In the genomic region with DNA sequence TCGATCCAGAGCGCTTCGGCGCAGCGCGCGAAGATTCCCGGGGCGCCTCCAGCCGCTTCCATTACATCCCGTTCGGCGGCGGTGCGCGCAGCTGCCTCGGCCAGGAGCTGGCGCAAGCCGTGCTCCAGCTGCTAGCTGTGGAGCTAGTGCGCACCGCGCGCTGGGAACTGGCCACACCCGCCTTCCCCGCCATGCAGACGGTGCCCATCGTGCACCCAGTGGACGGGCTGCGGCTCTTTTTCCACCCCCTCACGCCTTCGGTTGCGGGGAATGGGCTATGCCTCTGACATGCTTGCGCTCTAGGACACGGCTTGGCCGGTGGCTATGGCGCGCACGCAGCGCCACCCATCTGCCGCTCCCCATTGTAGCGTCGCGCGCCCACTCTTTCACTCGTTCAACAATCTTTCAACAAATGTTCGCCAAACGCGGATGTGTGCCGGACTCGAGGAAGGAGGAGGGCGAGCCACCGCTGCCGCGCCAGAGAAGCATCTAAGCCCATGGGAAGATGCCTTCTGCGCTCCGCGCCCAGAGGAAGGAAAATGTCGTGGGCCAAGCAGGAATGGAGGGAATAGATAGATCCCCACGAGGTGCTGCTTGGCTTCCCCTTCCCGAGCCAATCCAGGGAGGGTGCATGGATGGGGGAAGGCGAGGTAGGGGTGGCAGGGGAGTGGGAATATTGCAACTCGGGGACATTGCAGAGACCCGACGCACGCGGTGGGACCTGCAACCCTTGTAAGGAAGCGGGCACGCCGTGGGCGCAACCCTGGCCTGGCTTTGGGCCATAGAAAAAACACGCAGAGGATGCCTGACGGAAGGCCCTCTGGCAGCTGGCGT, we compare ENCODE assay signal across 9 cellular contexts. TPM values are rescaled to one million over a fixed set of nuclear protein-coding genes. Genes with fewer than 3 reads are reported as not detected.
DNase-seq lines count a peak whose midpoint lies in the region; ATAC-seq, FAIRE-seq and TF ChIP-seq lines count a peak whose summit lies in the region.
"Had no signal": no experiment of that assay in that cellular context is flagged by ENCODE, and none has a peak within 500 bp of the region (broad histone marks: within the 10 kb centered on the region; RNA-seq: fewer than 3 reads in every experiment).

No MANE protein-coding gene starts in this region.

- ATAC-seq in HG03565 (IDR thresholded peaks at IDR 0.05; ENCODE audit: unreplicated experiment) = no peak
- no peak for ATAC-seq in activated T-helper 17 cell treated with anti-CD3 and anti-CD28 coated beads, Interleukin-2, amount 50 U/mL, for 72 hours (replicated peaks)
- ATAC-seq: naive thymus-derived CD4-positive, alpha-beta T cell had no signal

- no peaks in the 10 kb centered on the region for H3K79me2 ChIP-seq in keratinocyte (ENCODE audit: control insufficient read depth, insufficient read depth, low read length)

- peaks cover 72% of the 10 kb centered on the region for H3K27me3 Mint-ChIP-seq in activated T-helper 17 cell treated with anti-CD3 and anti-CD28 coated beads, Interleukin-2, amount 50 U/mL, for 72 hours

- intact Hi-C loops in ascending aorta (cut with DNase I) = no loop called here
- intact Hi-C loops in adrenal gland (cut with DNase I) = no loop called here

- FAIRE-seq in keratinocyte (lab: Jason Lieb, UNC) = no peak

- no peak overlapping the region for H2AFZ ChIP-seq in keratinocyte (ENCODE audit: control insufficient read depth, low read length)

- no peaks in the 10 kb centered on the region for H3K36me3 ChIP-seq in GM06990 (ENCODE audit: control insufficient read depth, insufficient read depth, low read length)
- no peaks in the 10 kb centered on the region for H3K36me3 ChIP-seq in ascending aorta
- no peaks in the 10 kb centered on the region for H3K36me3 ChIP-seq in keratinocyte (ENCODE audit: control insufficient read depth in 2 of 2, extremely low read depth in 1 of 2, insufficient read depth in 2 of 2, low read length in 2 of 2)
- H3K36me3 ChIP-seq in adrenal gland (replicated peaks in 1 of 2) = no peaks in the 10 kb centered on the region

- no peak overlapping the region for H3K4me3 ChIP-seq in GM06990 (replicated peaks; ENCODE audit: low read depth, low read length)
- H3K4me3 ChIP-seq in ascending aorta = peak overlapping the region; percentile 30 to 46
- no peak overlapping the region for H3K4me3 ChIP-seq in keratinocyte (ENCODE audit: control insufficient read depth in 2 of 3, extremely low read depth in 1 of 3, insufficient read depth in 2 of 3, low read depth in 1 of 3, low read length in 3 of 3)
- H3K4me3 ChIP-seq in adrenal gland = no peak overlapping the region

- H3K4me3 Mint-ChIP-seq in activated T-helper 17 cell treated with anti-CD3 and anti-CD28 coated beads, Interleukin-2, amount 50 U/mL, for 72 hours = no peak overlapping the region

- H3K9me3 Mint-ChIP-seq in activated T-helper 17 cell treated with anti-CD3 and anti-CD28 coated beads, Interleukin-2, amount 50 U/mL, for 72 hours = no peaks in the 10 kb centered on the region

- H3K4me2 ChIP-seq in keratinocyte (ENCODE audit: control insufficient read depth, extremely low read depth, insufficient read depth, low read depth, low read length) = peak overlapping the region; percentile 5

- peaks cover 9% of the 10 kb centered on the region for H3K4me1 Mint-ChIP-seq in activated T-helper 17 cell treated with anti-CD3 and anti-CD28 coated beads, Interleukin-2, amount 50 U/mL, for 72 hours

- H3K27me3 ChIP-seq in GM06990 (replicated peaks; ENCODE audit: control insufficient read depth, insufficient read depth, low read length) (peaks cover 13% of the 10 kb centered on the region), ascending aorta (peaks cover 8% of the 10 kb centered on the region), keratinocyte (ENCODE audit: control insufficient read depth, extremely low read depth, insufficient read depth, low read length) (peaks cover 98% of the 10 kb centered on the region), adrenal gland (peaks cover 70% of the 10 kb centered on the region)

- H3K9me1 ChIP-seq in keratinocyte (ENCODE audit: control insufficient read depth, extremely low read depth, insufficient read depth, low read length) = no peaks in the 10 kb centered on the region

- H3K9me3 ChIP-seq in ascending aorta (no peaks in the 10 kb centered on the region), keratinocyte (ENCODE audit: control insufficient read depth, low read depth, low read length) (no peaks in the 10 kb centered on the region), adrenal gland (replicated peaks in 1 of 3) (no peaks in the 10 kb centered on the region)

- dilution Hi-C loops in keratinocyte (cut with MboI; ENCODE audit: extremely low pct_ligation_motif_present, low sequenced_read_pairs) = no loop called here

- DNase-seq in AG20443 (ENCODE audit: low spot score) = peak; percentile 69
- DNase-seq in GM06990 (ENCODE audit: extremely low read depth, insufficient read length) = no peak
- DNase-seq in ascending aorta (ENCODE audit: low spot score in 2 of 2) = no peak
- DNase-seq in keratinocyte (ENCODE audit: low read depth, low spot score) = no peak
- DNase-seq in GM19240 (ENCODE audit: insufficient read length, low spot score) = no peak
- no peak for DNase-seq in adrenal gland

- peaks cover 6% of the 10 kb centered on the region for H4K20me1 ChIP-seq in keratinocyte (ENCODE audit: control insufficient read depth, extremely low read depth, insufficient read depth, low read length)

- no peak for TF ChIP-seq POLR2A in adrenal gland (IDR thresholded peaks at IDR 0.05)

- TF ChIP-seq CTCF in GM06990 (IDR thresholded peaks at IDR 0.05; ENCODE audit: insufficient read depth, low read length, poor library complexity, severe bottlenecking) = peak; percentile 13
- TF ChIP-seq CTCF in ascending aorta (IDR thresholded peaks at IDR 0.05) = no peak
- TF ChIP-seq CTCF in keratinocyte (optimal IDR thresholded peaks at IDR 0.05 in 1 of 3, IDR thresholded peaks at IDR 0.05 in 1 of 3, conservative IDR thresholded peaks at IDR 0.05 in 1 of 3; ENCODE audit: extremely low read depth in 1 of 3, insufficient read depth in 2 of 3, low read length in 3 of 3) = peak in 1 of 3 experiments; percentile 41
- TF ChIP-seq CTCF in adrenal gland (IDR thresholded peaks at IDR 0.05) = no peak

- no peak overlapping the region for H3K9ac ChIP-seq in keratinocyte (ENCODE audit: control insufficient read depth, extremely low read depth, insufficient read depth, low read length)

- H3K27ac ChIP-seq in ascending aorta = no peak overlapping the region
- H3K27ac ChIP-seq in keratinocyte (ENCODE audit: control insufficient read depth, insufficient read depth, low read length) = no peak overlapping the region
- H3K27ac ChIP-seq in adrenal gland = no peak overlapping the region

- H3K4me1 ChIP-seq in ascending aorta (peaks cover 5 to 28% of the 10 kb centered on the region in 2 donors), keratinocyte (ENCODE audit: control insufficient read depth, extremely low read depth, insufficient read depth, low read length) (no peaks in the 10 kb centered on the region), adrenal gland (replicated peaks in 1 of 2) (peaks cover 13 to 27% of the 10 kb centered on the region in 2 donors)

- no peaks in the 10 kb centered on the region for H3K36me3 Mint-ChIP-seq in activated T-helper 17 cell treated with anti-CD3 and anti-CD28 coated beads, Interleukin-2, amount 50 U/mL, for 72 hours (ENCODE audit: low read depth)

- no peak overlapping the region for H3K27ac Mint-ChIP-seq in activated T-helper 17 cell treated with anti-CD3 and anti-CD28 coated beads, Interleukin-2, amount 50 U/mL, for 72 hours

- 4 to 13% (median 8%) methylated on average over 23 to 73 of the region's 73 CpGs for WGBS in adrenal gland, 4 donors

RNA-seq across cellular contexts. Expression of a gene that starts 5.1 kb away (rescaled TPM):
- total RNA-seq in ascending aorta = not detected
- not detected in 3 replicates for polyA plus RNA-seq in keratinocyte
- polyA plus RNA-seq in keratinocyte (2011; ENCODE audit: low read depth) = not detected
- polyA plus RNA-seq in keratinocyte (2011; cell fraction: cytosol; rRNA removed) = not detected in 2 replicates
- not detected in 2 replicates for polyA plus RNA-seq in keratinocyte (2011; cell fraction: nucleus; rRNA removed)
- polyA plus RNA-seq in keratinocyte (2012; ENCODE audit: low replicate concordance) = not detected in 2 replicates
- not detected in 3 replicates for polyA minus RNA-seq in keratinocyte
- polyA minus RNA-seq in keratinocyte (2011; cell fraction: cytosol; rRNA and poly(A)+ RNA removed) = not detected
- polyA minus RNA-seq in keratinocyte (2011; cell fraction: nucleus; rRNA and poly(A)+ RNA removed) = not detected in 2 replicates
- 1 to 10 TPM in 1 of 8 donors, under 1 TPM in 3, not detected in 4; 0.29 to 4.2 (median 0.42) TPM for total RNA-seq in adrenal gland
- polyA plus RNA-seq in adrenal gland = under 1 TPM; 0.10 to 0.62 (median 0.56) TPM
- total RNA-seq in activated T-helper 17 cell treated with anti-CD3 and anti-CD28 coated beads, Interleukin-2, amount 50 U/mL, for 72 hours = under 1 TPM in 1 of 2 donors, not detected in 1; 0.40 TPM
- total RNA-seq: naive thymus-derived CD4-positive, alpha-beta T cell had no signal
- polyA plus RNA-seq: naive thymus-derived CD4-positive, alpha-beta T cell had no signal

RNA-seq across cellular contexts. Expression of a gene that starts 8.0 kb away (rescaled TPM):
- total RNA-seq in ascending aorta (not detected), adrenal gland (1 to 10 TPM in 1 of 8 donors, under 1 TPM in 6, not detected in 1; 0.12 to 5.8 (median 0.25) TPM)
- polyA plus RNA-seq in keratinocyte (not detected in 3 replicates), adrenal gland (under 1 TPM; 0.10 to 0.48 (median 0.31) TPM)
- polyA plus RNA-seq in keratinocyte (2011; ENCODE audit: low read depth) = not detected
- polyA plus RNA-seq in keratinocyte (2011; cell fraction: cytosol; rRNA removed) = not detected in 2 replicates
- polyA plus RNA-seq in keratinocyte (2011; cell fraction: nucleus; rRNA removed) = not detected in 2 replicates
- not detected in 2 replicates for polyA plus RNA-seq in keratinocyte (2012; ENCODE audit: low replicate concordance)
- polyA minus RNA-seq in keratinocyte = not detected in 3 replicates
- polyA minus RNA-seq in keratinocyte (2011; cell fraction: cytosol; rRNA and poly(A)+ RNA removed) = not detected
- 0.16 TPM in 1 of 2 replicates, not detected in the other for polyA minus RNA-seq in keratinocyte (2011; cell fraction: nucleus; rRNA and poly(A)+ RNA removed)
- not detected for total RNA-seq in activated T-helper 17 cell treated with anti-CD3 and anti-CD28 coated beads, Interleukin-2, amount 50 U/mL, for 72 hours
- polyA plus RNA-seq: naive thymus-derived CD4-positive, alpha-beta T cell had no signal

Comparison
In these comparisons a context has a peak if more than half of its experiments do, and no peak if none do; other contexts are left out.
1. H3K4me3 ChIP-seq: peak in ascending aorta (2 of 2); none in GM06990 (single experiment), keratinocyte (0 of 3) and adrenal gland (0 of 4).